24 cellular contexts compared by ENCODE assay signal in the genomic region with DNA sequence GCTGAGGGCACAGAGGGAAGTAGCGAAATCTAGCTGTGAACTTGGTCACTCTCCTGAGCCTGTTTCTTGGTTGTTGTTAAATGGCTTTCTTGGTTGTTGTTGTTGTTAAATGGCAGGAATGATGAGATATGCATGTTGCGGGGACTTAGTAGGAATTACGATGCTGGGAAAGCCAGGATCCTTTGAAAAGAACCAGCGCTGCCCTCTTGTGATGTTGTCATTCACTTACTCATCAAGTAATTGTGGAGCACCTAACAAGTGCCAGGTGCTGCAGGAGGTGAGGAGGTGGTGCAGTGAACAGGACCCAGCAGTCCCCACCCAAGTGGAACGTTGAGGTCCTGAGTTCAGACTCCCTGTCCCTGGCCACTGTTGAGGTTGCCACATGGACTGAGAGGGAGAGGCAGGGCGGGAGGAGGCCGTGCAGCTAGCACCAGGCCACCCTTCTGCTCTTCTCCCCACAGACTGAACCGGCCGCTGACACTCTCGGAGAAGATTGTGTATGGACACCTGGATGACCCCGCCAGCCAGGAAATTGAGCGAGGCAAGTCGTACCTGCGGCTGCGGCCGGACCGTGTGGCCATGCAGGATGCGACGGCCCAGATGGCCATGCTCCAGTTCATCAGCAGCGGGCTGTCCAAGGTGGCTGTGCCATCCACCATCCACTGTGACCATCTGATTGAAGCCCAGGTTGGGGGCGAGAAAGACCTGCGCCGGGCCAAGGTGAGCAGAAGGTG. TPM values are rescaled to one million over a fixed set of nuclear protein-coding genes. Genes with fewer than 3 reads are reported as not detected.
A peak's percentile ranks its signal among the peaks of the same experiment; 100 is the strongest.
DNase-seq lines count a peak whose midpoint lies in the region; ATAC-seq, FAIRE-seq and TF ChIP-seq lines count a peak whose summit lies in the region.
"Had no signal": no experiment of that assay in that cellular context is flagged by ENCODE, and none has a peak within 500 bp of the region (broad histone marks: within the 10 kb centered on the region; RNA-seq: fewer than 3 reads in every experiment).

No MANE protein-coding gene starts in this region.

- intact Hi-C loops in right cardiac atrium (cut with DNase I) (no loop called here), Right ventricle myocardium inferior (cut with DNase I) (no loop called here)
- intact Hi-C loops in CD4-positive, alpha-beta T cell (cut with DNase I, micrococcal nuclease): loop anchor here in 1 of 2 experiments (10.0 kb wide), 1 partner anchor 583 kb away; no protein-coding TSS in a partner anchor

- no peak for FAIRE-seq in GM12892 (lab: Jason Lieb, UNC)
- FAIRE-seq: frontal cortex, GM12878 had no signal

- no peaks in the 10 kb centered on the region for H3K9me3 Mint-ChIP-seq in endodermal cell
- H3K9me3 Mint-ChIP-seq in CD4-positive, alpha-beta T cell: no peaks in the 10 kb centered on the region
- H3K9me3 Mint-ChIP-seq: activated CD4-positive, alpha-beta memory T cell treated with anti-CD3 and anti-CD28 coated beads for 36 hours; activated naive CD4-positive, alpha-beta T cell treated with anti-CD3 and anti-CD28 coated beads, Interleukin-2, amount 10 ng/mL, durations not matched to agents 7 days and 5 days; stimulated activated naive CD8-positive, alpha-beta T cell treated with anti-CD3 and anti-CD28 coated beads, Interleukin-15, amount 100 ng/mL, for 72 hours; T-helper 1 cell treated with Interleukin-12 subunit alpha and Interleukin-12 subunit beta and Interleukin-4 antibody, amounts not matched to agents 30 μg/mL and 1 μg/mL, for 36 hours had no signal

- H3K27ac Mint-ChIP-seq in endodermal cell: peak overlapping the region; percentile 62
- H3K27ac Mint-ChIP-seq in CD4-positive, alpha-beta T cell: no peak overlapping the region
- H3K27ac Mint-ChIP-seq: activated CD4-positive, alpha-beta memory T cell treated with anti-CD3 and anti-CD28 coated beads for 36 hours; activated naive CD4-positive, alpha-beta T cell treated with anti-CD3 and anti-CD28 coated beads, Interleukin-2, amount 10 ng/mL, durations not matched to agents 7 days and 5 days; T-helper 1 cell treated with Interleukin-12 subunit alpha and Interleukin-12 subunit beta and Interleukin-4 antibody, amounts not matched to agents 30 μg/mL and 1 μg/mL, for 36 hours had no signal

- POLR2A ChIA-PET in CD4-positive, alpha-beta T cell (lab: Charles Lee): no interaction called here

- CTCF ChIA-PET in CD4-positive, alpha-beta T cell (lab: Charles Lee): interaction anchor here (1.7 kb wide), 1 partner anchor 104 kb away, joined by 6 read pairs; no protein-coding TSS in a partner anchor

- H3K79me2 ChIP-seq in osteoblast (ENCODE audit: insufficient read depth, low read length): peaks cover 24% of the 10 kb centered on the region

- peaks cover 38% of the 10 kb centered on the region for H3K36me3 Mint-ChIP-seq in endodermal cell (ENCODE audit: low read depth)
- peaks cover 75% of the 10 kb centered on the region for H3K36me3 Mint-ChIP-seq in CD4-positive, alpha-beta T cell (ENCODE audit: low read depth)

- no peaks in the 10 kb centered on the region for H3K27me3 Mint-ChIP-seq in endodermal cell (ENCODE audit: insufficient read depth)
- no peaks in the 10 kb centered on the region for H3K27me3 Mint-ChIP-seq in CD4-positive, alpha-beta T cell
- H3K27me3 Mint-ChIP-seq: activated CD4-positive, alpha-beta memory T cell treated with anti-CD3 and anti-CD28 coated beads for 36 hours; activated naive CD4-positive, alpha-beta T cell treated with anti-CD3 and anti-CD28 coated beads, Interleukin-2, amount 10 ng/mL, durations not matched to agents 7 days and 5 days; stimulated activated naive CD8-positive, alpha-beta T cell treated with anti-CD3 and anti-CD28 coated beads, Interleukin-15, amount 100 ng/mL, for 72 hours had no signal

- H3K4me1 Mint-ChIP-seq in endodermal cell: peaks cover 1% of the 10 kb centered on the region
- H3K4me1 Mint-ChIP-seq in CD4-positive, alpha-beta T cell (ENCODE audit: low read depth): no peaks in the 10 kb centered on the region
- H3K4me1 Mint-ChIP-seq: activated naive CD4-positive, alpha-beta T cell treated with anti-CD3 and anti-CD28 coated beads, Interleukin-2, amount 10 ng/mL, durations not matched to agents 7 days and 5 days; stimulated activated naive CD8-positive, alpha-beta T cell treated with anti-CD3 and anti-CD28 coated beads, Interleukin-15, amount 100 ng/mL, for 72 hours had no signal

- whole genome bisulfite sequencing in right cardiac atrium: 88% methylated on average over 23 of the region's 23 CpGs
- 95 to 98% methylated on average over 15 to 23 of the region's 23 CpGs for WGBS in endodermal cell (ENCODE audit: insufficient coverage in 1 of 2, insufficient read length in 1 of 2), 2 experiments

- no peak overlapping the region for H3K4me2 ChIP-seq in osteoblast (ENCODE audit: insufficient read depth, low read length)

- ATAC-seq in right cardiac atrium (no peak), Right ventricle myocardium inferior (no peak), GM21717 (IDR thresholded peaks at IDR 0.05; ENCODE audit: unreplicated experiment) (no peak)
- no peak for ATAC-seq in CD4-positive, alpha-beta T cell (ENCODE audit: poor library complexity)
- ATAC-seq: GM12878; HCT116; left lobe of liver; stimulated activated naive CD8-positive, alpha-beta T cell treated with anti-CD3 and anti-CD28 coated beads, Interleukin-15, amount 100 ng/mL, for 72 hours had no signal

- H3K9me3 ChIP-seq in right cardiac atrium (ENCODE audit: control insufficient read depth, low read length): no peaks in the 10 kb centered on the region
- no peaks in the 10 kb centered on the region for H3K9me3 ChIP-seq in endodermal cell (ENCODE audit: control insufficient read depth, low read length)
- H3K9me3 ChIP-seq in osteoblast (ENCODE audit: low read depth, low read length): no peaks in the 10 kb centered on the region
- H3K9me3 ChIP-seq in CD4-positive, alpha-beta T cell (ENCODE audit: control insufficient read depth, low read length): no peaks in the 10 kb centered on the region
- H3K9me3 ChIP-seq: sigmoid colon, uterus had no signal

- peaks cover 9% of the 10 kb centered on the region for H4K20me1 ChIP-seq in osteoblast (ENCODE audit: insufficient read depth, low read length)

- H3K9ac ChIP-seq in endodermal cell (ENCODE audit: extremely low read depth, low read length, poor library complexity, severe bottlenecking): no peak overlapping the region

- H3K27me3 ChIP-seq in right cardiac atrium (ENCODE audit: control insufficient read depth, insufficient read depth) (no peaks in the 10 kb centered on the region), endodermal cell (ENCODE audit: control insufficient read depth, insufficient read depth, low read length, poor library complexity, severe bottlenecking) (no peaks in the 10 kb centered on the region), osteoblast (ENCODE audit: insufficient read depth, low read length) (no peaks in the 10 kb centered on the region)
- H3K27me3 ChIP-seq in CD4-positive, alpha-beta T cell (ENCODE audit: control insufficient read depth, insufficient read depth, low read length): no peaks in the 10 kb centered on the region
- H3K27me3 ChIP-seq: sigmoid colon, uterus had no signal

- H3K36me3 ChIP-seq in endodermal cell (ENCODE audit: control insufficient read depth, insufficient read depth, low read length) (peaks cover 30% of the 10 kb centered on the region), osteoblast (ENCODE audit: insufficient read depth, low read length) (peaks cover 30% of the 10 kb centered on the region)
- H3K36me3 ChIP-seq: uterus had no signal

- peak in 1 of 3 donors; percentile 41 for DNase-seq in right cardiac atrium
- no peak for DNase-seq in Right ventricle myocardium inferior (ENCODE audit: missing footprints)
- DNase-seq in endodermal cell: no peak
- DNase-seq in osteoblast (ENCODE audit: insufficient read length, low spot score, missing footprints): peak; percentile 70
- no peak for DNase-seq in stimulated activated CD4-positive, alpha-beta T cell treated with anti-CD3 and anti-CD28 coated beads, Interleukin-2, amount 100 ng/mL, for 48 hours
- DNase-seq in GM12892 (ENCODE audit: insufficient read length): no peak
- DNase-seq in CD4-positive, alpha-beta T cell: no peak
- DNase-seq: activated CD4-positive, alpha-beta memory T cell treated with anti-CD3 and anti-CD28 coated beads for 36 hours; activated naive CD4-positive, alpha-beta T cell treated with anti-CD3 and anti-CD28 coated beads, Interleukin-2, amount 10 ng/mL, durations not matched to agents 7 days and 5 days; activated T-cell treated with anti-CD3 and anti-CD28 coated beads for 4 hours; IMR-90; MM.1S; NCI-H774; OCI-M1; sigmoid colon; stimulated activated naive CD8-positive, alpha-beta T cell treated with anti-CD3 and anti-CD28 coated beads, Interleukin-15, amount 100 ng/mL, for 72 hours; uterus had no signal

- no peak overlapping the region for H2AFZ ChIP-seq in osteoblast (ENCODE audit: low read length)

- H3K27ac ChIP-seq in right cardiac atrium (ENCODE audit: low read length) (peak overlapping the region; percentile 45), endodermal cell (ENCODE audit: low read depth, low read length) (no peak overlapping the region), osteoblast (ENCODE audit: low read depth, low read length) (no peak overlapping the region)
- H3K27ac ChIP-seq in CD4-positive, alpha-beta T cell (ENCODE audit: low read depth, low read length): no peak overlapping the region

- H3K4me1 ChIP-seq in right cardiac atrium (ENCODE audit: control insufficient read depth, insufficient read depth, low read length) (peaks cover 7% of the 10 kb centered on the region), endodermal cell (ENCODE audit: control insufficient read depth, insufficient read depth, low read length) (peaks cover 3% of the 10 kb centered on the region), osteoblast (ENCODE audit: insufficient read depth, low read length) (peaks cover 17% of the 10 kb centered on the region)

- no peak overlapping the region for H3K4me3 ChIP-seq in right cardiac atrium (ENCODE audit: low read length)
- no peak overlapping the region for H3K4me3 ChIP-seq in endodermal cell (ENCODE audit: low read length)
- no peak overlapping the region for H3K4me3 ChIP-seq in osteoblast (ENCODE audit: insufficient read depth, low read length)
- H3K4me3 ChIP-seq: GM12878, sigmoid colon, uterus had no signal

- no peak for TF ChIP-seq POLR2A in GM12892 (IDR thresholded peaks at IDR 0.05; ENCODE audit: low read depth, low read length)

- TF ChIP-seq CTCF in endodermal cell (conservative IDR thresholded peaks at IDR 0.05) (no peak), osteoblast (IDR thresholded peaks at IDR 0.05; ENCODE audit: extremely low read depth, low read depth, low read length) (no peak)
- TF ChIP-seq CTCF in CD4-positive, alpha-beta T cell (IDR thresholded peaks at IDR 0.05): no peak

- no peak overlapping the region for H3K4me3 Mint-ChIP-seq in endodermal cell
- no peak overlapping the region for H3K4me3 Mint-ChIP-seq in CD4-positive, alpha-beta T cell
- H3K4me3 Mint-ChIP-seq: activated CD4-positive, alpha-beta memory T cell treated with anti-CD3 and anti-CD28 coated beads for 36 hours; activated naive CD4-positive, alpha-beta T cell treated with anti-CD3 and anti-CD28 coated beads, Interleukin-2, amount 10 ng/mL, durations not matched to agents 7 days and 5 days; stimulated activated naive CD8-positive, alpha-beta T cell treated with anti-CD3 and anti-CD28 coated beads, Interleukin-15, amount 100 ng/mL, for 72 hours; T-helper 1 cell treated with Interleukin-12 subunit alpha and Interleukin-12 subunit beta and Interleukin-4 antibody, amounts not matched to agents 30 μg/mL and 1 μg/mL, for 36 hours had no signal

RNA-seq across cellular contexts. Expression of a gene that starts 36.8 kb away (rescaled TPM):
- total RNA-seq in right cardiac atrium (10 to 100 TPM; 21.0 to 26.7 (median 25.3) TPM), Right ventricle myocardium inferior (20.1 TPM), endodermal cell (10 to 100 TPM; 30.1 to 32.6 TPM), osteoblast (26.2 and 27.9 TPM in 2 replicates)
- polyA plus RNA-seq in right cardiac atrium: 24.6 TPM
- 19.1 TPM for polyA plus RNA-seq in endodermal cell (2013, experiment 1 of 2)
- polyA plus RNA-seq in endodermal cell (2013, experiment 2 of 2): 20.1 TPM
- 15.2 TPM for polyA plus RNA-seq in GM12892 (2012; ENCODE audit: missing spikeins)
- total RNA-seq in CD4-positive, alpha-beta T cell: 10 to 100 TPM; 13.4 to 17.3 TPM

RNA-seq across cellular contexts. Expression of a gene that starts 38.6 kb away (rescaled TPM):
- total RNA-seq in right cardiac atrium: 100 to 1,000 TPM; 532 to 611 (median 544) TPM
- polyA plus RNA-seq in right cardiac atrium: 471 TPM
- 810 TPM for total RNA-seq in Right ventricle myocardium inferior
- total RNA-seq in endodermal cell: 10 to 100 TPM; 69.0 to 82.3 TPM
- 63.0 TPM for polyA plus RNA-seq in endodermal cell (2013, experiment 1 of 2)
- 59.0 TPM for polyA plus RNA-seq in endodermal cell (2013, experiment 2 of 2)
- total RNA-seq in osteoblast: 57.9 and 60.4 TPM in 2 replicates
- polyA plus RNA-seq in GM12892 (2012; ENCODE audit: missing spikeins): 66.5 TPM
- 10 to 100 TPM; 69.5 to 71.9 TPM for total RNA-seq in CD4-positive, alpha-beta T cell

RNA-seq across cellular contexts. Expression of a gene that starts 39.0 kb away (rescaled TPM):
- total RNA-seq in right cardiac atrium: 10 to 100 TPM; 22.4 to 26.0 (median 25.0) TPM
- polyA plus RNA-seq in right cardiac atrium: 34.6 TPM
- total RNA-seq in Right ventricle myocardium inferior: 25.5 TPM
- total RNA-seq in endodermal cell: 10 to 100 TPM; 71.0 to 80.8 TPM
- 75.1 TPM for polyA plus RNA-seq in endodermal cell (2013, experiment 1 of 2)
- 69.4 TPM for polyA plus RNA-seq in endodermal cell (2013, experiment 2 of 2)
- 27.7 and 38.4 TPM in 2 replicates for total RNA-seq in osteoblast
- polyA plus RNA-seq in GM12892 (2012; ENCODE audit: missing spikeins): 46.5 TPM
- 10 to 100 TPM; 41.3 to 44.2 TPM for total RNA-seq in CD4-positive, alpha-beta T cell

RNA-seq across cellular contexts. Expression of a gene that starts 53.3 kb away (rescaled TPM):
- 100 to 1,000 TPM; 274 to 342 (median 287) TPM for total RNA-seq in right cardiac atrium
- polyA plus RNA-seq in right cardiac atrium: 309 TPM
- 265 TPM for total RNA-seq in Right ventricle myocardium inferior
- under 1 TPM; 0.27 to 0.90 TPM for total RNA-seq in endodermal cell
- 4.9 TPM for polyA plus RNA-seq in endodermal cell (2013, experiment 1 of 2)
- polyA plus RNA-seq in endodermal cell (2013, experiment 2 of 2): 4.2 TPM
- 0.88 and 1.1 TPM in 2 replicates for total RNA-seq in osteoblast
- 0.36 TPM for polyA plus RNA-seq in GM12892 (2012; ENCODE audit: missing spikeins)
- not detected for total RNA-seq in CD4-positive, alpha-beta T cell
- total RNA-seq: activated CD4-positive, alpha-beta memory T cell treated with anti-CD3 and anti-CD28 coated beads for 36 hours; dermis microvascular lymphatic vessel endothelial cell had no signal
- polyA plus RNA-seq: GM12878 had no signal
